ENCODE assay signal across 9 cellular contexts in genomic region chr4:105215609-105216313, GRCh38.
A peak's percentile ranks its signal among the peaks of the same experiment; 100 is the strongest.
DNase-seq lines count a peak whose midpoint lies in the region; ATAC-seq and TF ChIP-seq lines count a peak whose summit lies in the region.
"Had no signal": no experiment of that assay in that cellular context is flagged by ENCODE, and none has a peak within 500 bp of the region (broad histone marks: within the 10 kb centered on the region; RNA-seq: fewer than 3 reads in every experiment).

No MANE protein-coding gene starts in this region.

- peaks cover 6% of the 10 kb centered on the region for H3K4me1 ChIP-seq in osteoblast (ENCODE audit: insufficient read depth, low read length)
- peaks cover 0 to 8% of the 10 kb centered on the region in 2 donors for H3K4me1 ChIP-seq in ascending aorta

- peaks cover 7% of the 10 kb centered on the region for H3K79me2 ChIP-seq in osteoblast (ENCODE audit: insufficient read depth, low read length)

- peak overlapping the region; percentile 20 for H3K27ac ChIP-seq in osteoblast (ENCODE audit: low read depth, low read length)
- H3K27ac ChIP-seq in ascending aorta = no peak overlapping the region

- peak overlapping the region; percentile 6 for H3K4me2 ChIP-seq in osteoblast (ENCODE audit: insufficient read depth, low read length)

- ATAC-seq in GM18868 (IDR thresholded peaks at IDR 0.05; ENCODE audit: unreplicated experiment) (peak; percentile 75), HG02610 (IDR thresholded peaks at IDR 0.05; ENCODE audit: unreplicated experiment) (peak; percentile 76)

- peaks cover 4% of the 10 kb centered on the region for H4K20me1 ChIP-seq in osteoblast (ENCODE audit: insufficient read depth, low read length)

- no peaks in the 10 kb centered on the region for H3K27me3 Mint-ChIP-seq in T-helper 2 cell treated with Interferon-gamma antibody and Interleukin-4, amounts not matched to agents 5 μg/mL and 100 μg/mL, for 36 hours (ENCODE audit: low read depth)

- H2AFZ ChIP-seq in osteoblast (ENCODE audit: low read length) = no peak overlapping the region

- peaks cover 22% of the 10 kb centered on the region for H3K4me1 Mint-ChIP-seq in T-helper 2 cell treated with Interferon-gamma antibody and Interleukin-4, amounts not matched to agents 5 μg/mL and 100 μg/mL, for 36 hours (ENCODE audit: low read depth)

- TF ChIP-seq CTCF in osteoblast (IDR thresholded peaks at IDR 0.05; ENCODE audit: extremely low read depth, low read depth, low read length) = no peak
- TF ChIP-seq CTCF in ascending aorta (IDR thresholded peaks at IDR 0.05) = no peak

- H3K9me3 Mint-ChIP-seq in T-helper 2 cell treated with Interferon-gamma antibody and Interleukin-4, amounts not matched to agents 5 μg/mL and 100 μg/mL, for 36 hours = no peaks in the 10 kb centered on the region

- H3K4me3 Mint-ChIP-seq in T-helper 2 cell treated with Interferon-gamma antibody and Interleukin-4, amounts not matched to agents 5 μg/mL and 100 μg/mL, for 36 hours = peak overlapping the region; percentile 1

- H3K36me3 ChIP-seq in osteoblast (ENCODE audit: insufficient read depth, low read length) (no peaks in the 10 kb centered on the region), ascending aorta (no peaks in the 10 kb centered on the region)

- peak overlapping the region; percentile 7 for H3K27ac Mint-ChIP-seq in T-helper 2 cell treated with Interferon-gamma antibody and Interleukin-4, amounts not matched to agents 5 μg/mL and 100 μg/mL, for 36 hours

- intact Hi-C loops in ascending aorta (cut with DNase I) = no loop called here

- H3K27me3 ChIP-seq in osteoblast (ENCODE audit: insufficient read depth, low read length) = no peaks in the 10 kb centered on the region
- H3K27me3 ChIP-seq in ascending aorta = no peaks in the 10 kb centered on the region

- peaks cover 38% of the 10 kb centered on the region for H3K36me3 Mint-ChIP-seq in T-helper 2 cell treated with Interferon-gamma antibody and Interleukin-4, amounts not matched to agents 5 μg/mL and 100 μg/mL, for 36 hours (ENCODE audit: low read depth)

- no peak for DNase-seq in T-helper 2 cell treated with Interferon-gamma antibody and Interleukin-4, amounts not matched to agents 5 μg/mL and 100 μg/mL, for 36 hours (ENCODE audit: low spot score)
- DNase-seq in osteoblast (ENCODE audit: insufficient read length, low spot score, missing footprints) (peak; percentile 10), ureter (ENCODE audit: low spot score) (no peak), SHP77 (lab: John Stamatoyannopoulos, UW) (no peak), ascending aorta (ENCODE audit: low spot score in 2 of 2) (no peak)
- DNase-seq: activated CD8-positive, alpha-beta memory T cell treated with anti-CD3 and anti-CD28 coated beads, Interleukin-2, amount 50 U/mL, for 4 hours; NCI-H69 had no signal

- H3K4me3 ChIP-seq in osteoblast (ENCODE audit: insufficient read depth, low read length) = no peak overlapping the region
- H3K4me3 ChIP-seq in ascending aorta = no peak overlapping the region

- H3K9me3 ChIP-seq in osteoblast (ENCODE audit: low read depth, low read length) (no peaks in the 10 kb centered on the region), ascending aorta (no peaks in the 10 kb centered on the region)
